ENCODE assay signal across 8 cellular contexts in the genomic region with DNA sequence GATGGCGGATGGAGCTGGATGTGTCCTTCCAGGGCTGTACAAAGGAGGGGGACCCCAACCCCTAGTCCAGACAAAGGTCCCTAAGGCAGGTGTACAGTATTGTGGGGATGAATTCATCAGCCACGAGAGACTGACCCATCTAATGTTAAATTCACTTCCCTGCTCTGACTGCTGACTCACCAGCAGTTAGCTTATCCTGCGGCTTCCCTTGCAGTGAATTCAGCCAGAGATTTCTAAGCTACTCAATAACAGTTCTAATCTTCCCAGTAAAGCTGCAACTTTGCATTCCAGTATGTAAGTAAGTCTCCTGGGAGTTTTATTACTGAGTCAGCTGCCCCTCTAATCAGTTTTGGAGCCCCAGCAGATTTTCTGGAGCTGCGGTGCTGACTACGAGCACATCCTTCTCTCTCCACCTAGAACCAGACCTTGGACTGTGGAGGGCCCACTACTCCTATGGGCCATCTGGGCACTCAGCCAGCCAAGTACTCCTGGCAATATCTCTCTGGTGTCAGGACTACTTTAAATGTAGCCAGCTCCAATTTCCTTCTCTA. TPM values are rescaled to one million over a fixed set of nuclear protein-coding genes. Genes with fewer than 3 reads are reported as not detected.
DNase-seq lines count a peak whose midpoint lies in the region; ATAC-seq and TF ChIP-seq lines count a peak whose summit lies in the region.

No MANE protein-coding gene starts in this region.

- H3K9me2 ChIP-seq in SK-N-SH: no peaks in the 10 kb centered on the region

- H3K36me3 Mint-ChIP-seq in activated naive CD4-positive, alpha-beta T cell treated with anti-CD3 and anti-CD28 coated beads, Interleukin-2, amount 50 U/mL, for 72 hours: peaks cover 4 to 15% of the 10 kb centered on the region in 2 donors

- peak overlapping the region; percentile 77 to 81 for H3K27ac ChIP-seq in SK-N-SH (ENCODE audit: low read depth in 2 of 2, low read length in 1 of 2)

- H2AFZ ChIP-seq in SK-N-SH (ENCODE audit: low read depth): no peak overlapping the region

- H3K9ac ChIP-seq in SK-N-SH: peak overlapping the region; percentile 36; the same call in 1 of the 2 replicates

- H4K20me1 ChIP-seq in SK-N-SH (ENCODE audit: insufficient read depth): 0 out of 2 replicates have a peak, but pooled peaks cover 14% of the 10 kb centered on the region

- H3K4me1 ChIP-seq in SK-N-SH (ENCODE audit: control insufficient read depth in 1 of 2, insufficient read depth in 2 of 2, low read depth in 1 of 2, low read length in 1 of 2): peaks cover 9 to 22% of the 10 kb centered on the region in 2 experiments; a peak in 2 of 4 replicates

- peak overlapping the region; percentile 13 to 27; a peak in 2 of 4 replicates for H3K4me3 ChIP-seq in SK-N-SH (ENCODE audit: low read depth in 2 of 2, low read length in 1 of 2)
- no peak overlapping the region for H3K4me3 ChIP-seq in skeletal muscle cell (ENCODE audit: low read depth, low read length)

- CTCF ChIA-PET in SK-N-SH (lab: Yijun Ruan, JAX): no interaction called here

- H3K79me2 ChIP-seq in SK-N-SH (ENCODE audit: insufficient read depth): peaks cover 92% of the 10 kb centered on the region

- H3K9me3 ChIP-seq in SK-N-SH: no peaks in the 10 kb centered on the region

- peak in 1 of 2 experiments; percentile 42; a peak in 1 of 4 replicates for TF ChIP-seq EP300 in SK-N-SH (IDR thresholded peaks at IDR 0.05; ENCODE audit: borderline replicate concordance in 1 of 2, low read depth in 1 of 2, low read length in 1 of 2)

- peaks cover 0 to 5% of the 10 kb centered on the region in 2 donors for H3K9me3 Mint-ChIP-seq in activated naive CD4-positive, alpha-beta T cell treated with anti-CD3 and anti-CD28 coated beads, Interleukin-2, amount 50 U/mL, for 72 hours

- no peak for TF ChIP-seq CTCF in SK-N-SH (IDR thresholded peaks at IDR 0.05)

- intact Hi-C loops in Right ventricle myocardium inferior (cut with DNase I) (no loop called here), cardiac septum (cut with DNase I) (no loop called here), Right ventricle myocardium superior (cut with DNase I) (no loop called here)

- H3K27ac Mint-ChIP-seq in activated naive CD4-positive, alpha-beta T cell treated with anti-CD3 and anti-CD28 coated beads, Interleukin-2, amount 50 U/mL, for 72 hours: no peak overlapping the region

- TF ChIP-seq RAD21 in SK-N-SH (IDR thresholded peaks at IDR 0.05; ENCODE audit: low read length): no peak

- no peaks in the 10 kb centered on the region for H3K27me3 ChIP-seq in SK-N-SH (ENCODE audit: insufficient read depth)

- POLR2A ChIA-PET in SK-N-SH (lab: Yijun Ruan, JAX): no interaction called here

- 14% methylated on average over 5 of the region's 5 CpGs for WGBS in SK-N-SH (ENCODE audit: low lambda C conversion rate)

- H3F3A ChIP-seq in SK-N-SH (replicated peaks; ENCODE audit: insufficient read depth): peaks cover 25% of the 10 kb centered on the region

- peak overlapping the region; percentile 69 for H3K4me2 ChIP-seq in SK-N-SH

- DNase-seq in Right ventricle myocardium inferior (ENCODE audit: missing footprints): no peak
- DNase-seq in cardiac septum (ENCODE audit: low spot score): no peak
- DNase-seq in SK-N-SH: no peak
- peak; percentile 82 for DNase-seq in Right ventricle myocardium superior
- peak; percentile 94 for DNase-seq in skeletal muscle cell (ENCODE audit: low read depth)
- DNase-seq in cortex of kidney (lab: John Stamatoyannopoulos, UW): no peak
- no peak for DNase-seq in activated naive CD4-positive, alpha-beta T cell treated with anti-CD3 and anti-CD28 coated beads, Interleukin-2, amount 50 U/mL, for 72 hours (ENCODE audit: low spot score in 2 of 2)

- no peaks in the 10 kb centered on the region for H3K36me3 ChIP-seq in SK-N-SH (replicated peaks in 1 of 2; ENCODE audit: control insufficient read depth in 1 of 2, insufficient read depth in 2 of 2, low read length in 1 of 2)

- ATAC-seq in Right ventricle myocardium inferior (peak; percentile 77), Right ventricle myocardium superior (ENCODE audit: poor library complexity) (peak; percentile 72), GM21737 (IDR thresholded peaks at IDR 0.05; ENCODE audit: unreplicated experiment) (no peak)
- no peak for ATAC-seq in activated naive CD4-positive, alpha-beta T cell treated with anti-CD3 and anti-CD28 coated beads, Interleukin-2, amount 50 U/mL, for 72 hours

TF ChIP-seq in SK-N-SH, 30 proteins besides CTCF, POLR2A, EP300 and RAD21 (continues in another document):
- TF ChIP-seq NFIC (IDR thresholded peaks at IDR 0.05; ENCODE audit: borderline replicate concordance) (peak; percentile 80), GATA2 (CRISPR knock-in tag; IDR thresholded peaks at IDR 0.05) (no peak), GABPA (IDR thresholded peaks at IDR 0.05; ENCODE audit: low read depth) (no peak), RCOR1 (IDR thresholded peaks at IDR 0.05; ENCODE audit: low read length) (no peak), EZH2phosphoT487 (IDR thresholded peaks at IDR 0.05; ENCODE audit: borderline replicate concordance, low read depth) (no peak), TCF12 (IDR thresholded peaks at IDR 0.05) (peak; percentile 60; the same call in 1 of the 2 replicates), MEF2A (IDR thresholded peaks at IDR 0.05; ENCODE audit: borderline replicate concordance, low read depth) (no peak), CHD2 (IDR thresholded peaks at IDR 0.05; ENCODE audit: low read length, partially characterized antibody) (no peak), RFX5 (IDR thresholded peaks at IDR 0.05; ENCODE audit: low read length) (no peak), TEAD4 (IDR thresholded peaks at IDR 0.05; ENCODE audit: borderline replicate concordance, insufficient read depth) (peak; percentile 79), FOXM1 (IDR thresholded peaks at IDR 0.05; ENCODE audit: low read depth) (no peak), RXRA (IDR thresholded peaks at IDR 0.05; ENCODE audit: borderline replicate concordance, low read depth) (no peak; the same call in 1 of the 2 replicates), REST (IDR thresholded peaks at IDR 0.05; ENCODE audit: low read depth, low read length) (no peak), MXI1 (IDR thresholded peaks at IDR 0.05; ENCODE audit: low read depth, low read length) (no peak), JUND (IDR thresholded peaks at IDR 0.05) (peak; percentile 66), POLR2AphosphoS5 (IDR thresholded peaks at IDR 0.05; ENCODE audit: low read depth, low read length) (no peak), NRF1 (IDR thresholded peaks at IDR 0.05; ENCODE audit: low read depth, low read length) (no peak), SMC3 (IDR thresholded peaks at IDR 0.05; ENCODE audit: low read depth, low read length) (no peak), TAF1 (IDR thresholded peaks at IDR 0.05; ENCODE audit: borderline replicate concordance, low read depth, low read length) (no peak), FOSL2 (IDR thresholded peaks at IDR 0.05; ENCODE audit: borderline replicate concordance, low read depth) (peak; percentile 75)
- TF ChIP-seq, protein P1, sequence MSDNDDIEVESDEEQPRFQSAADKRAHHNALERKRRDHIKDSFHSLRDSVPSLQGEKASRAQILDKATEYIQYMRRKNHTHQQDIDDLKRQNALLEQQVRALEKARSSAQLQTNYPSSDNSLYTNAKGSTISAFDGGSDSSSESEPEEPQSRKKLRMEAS (IDR thresholded peaks at IDR 0.05; ENCODE audit: low read depth): 0 out of 2 replicates have a peak, but pooled peaks have one; percentile 12
- TF ChIP-seq, protein P2, sequence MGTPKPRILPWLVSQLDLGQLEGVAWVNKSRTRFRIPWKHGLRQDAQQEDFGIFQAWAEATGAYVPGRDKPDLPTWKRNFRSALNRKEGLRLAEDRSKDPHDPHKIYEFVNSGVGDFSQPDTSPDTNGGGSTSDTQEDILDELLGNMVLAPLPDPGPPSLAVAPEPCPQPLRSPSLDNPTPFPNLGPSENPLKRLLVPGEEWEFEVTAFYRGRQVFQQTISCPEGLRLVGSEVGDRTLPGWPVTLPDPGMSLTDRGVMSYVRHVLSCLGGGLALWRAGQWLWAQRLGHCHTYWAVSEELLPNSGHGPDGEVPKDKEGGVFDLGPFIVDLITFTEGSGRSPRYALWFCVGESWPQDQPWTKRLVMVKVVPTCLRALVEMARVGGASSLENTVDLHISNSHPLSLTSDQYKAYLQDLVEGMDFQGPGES (IDR thresholded peaks at IDR 0.05; ENCODE audit: low read depth, low read length): no peak

RNA-seq across cellular contexts. Expression of gene B4GALT1, which starts 16.1 kb away (rescaled TPM):
- 43.6 TPM for total RNA-seq in Right ventricle myocardium inferior
- total RNA-seq in cardiac septum: 35.7 TPM
- polyA plus RNA-seq in SK-N-SH (2012; rRNA removed): 36.2 and 36.3 TPM in 2 replicates
- polyA plus RNA-seq in SK-N-SH (2012; cell fraction: cytosol; rRNA removed): 31.2 and 34.8 TPM in 2 replicates
- 16.2 and 21.7 TPM in 2 replicates for polyA plus RNA-seq in SK-N-SH (2012; cell fraction: nucleus; rRNA removed)
- total RNA-seq in Right ventricle myocardium superior: 41.0 TPM
- 10 to 100 TPM; 47.8 to 49.2 TPM for total RNA-seq in activated naive CD4-positive, alpha-beta T cell treated with anti-CD3 and anti-CD28 coated beads, Interleukin-2, amount 50 U/mL, for 72 hours

Comparison
In these comparisons a context has a peak if more than half of its experiments do, and no peak if none do; other contexts are left out.
1. DNase-seq: peak in Right ventricle myocardium superior (single experiment) and skeletal muscle cell (single experiment); none in Right ventricle myocardium inferior (single experiment), cardiac septum (single experiment), SK-N-SH (single experiment), cortex of kidney (single experiment) and activated naive CD4-positive, alpha-beta T cell treated with anti-CD3 and anti-CD28 coated beads, Interleukin-2, amount 50 U/mL, for 72 hours (0 of 2).
2. ATAC-seq: peak in Right ventricle myocardium inferior (single experiment) and Right ventricle myocardium superior (single experiment); none in GM21737 (single experiment) and activated naive CD4-positive, alpha-beta T cell treated with anti-CD3 and anti-CD28 coated beads, Interleukin-2, amount 50 U/mL, for 72 hours (0 of 2).